ENCODE assay signal across 9 cellular contexts in genomic region chr10:70255329-70256299, GRCh38. TPM values are rescaled to one million over a fixed set of nuclear protein-coding genes. Genes with fewer than 3 reads are reported as not detected.
DNase-seq lines count a peak whose midpoint lies in the region; ATAC-seq and TF ChIP-seq lines count a peak whose summit lies in the region.
"Had no signal": no experiment of that assay in that cellular context is flagged by ENCODE, and none has a peak within 500 bp of the region (broad histone marks: within the 10 kb centered on the region; RNA-seq: fewer than 3 reads in every experiment).

No MANE protein-coding gene starts in this region.

- H3K9ac ChIP-seq in PC-3 (ENCODE audit: low read length) (no peak overlapping the region), mucosa of stomach (ENCODE audit: low read length) (peak overlapping the region; percentile 49)

- intact Hi-C loops in PC-3 (cut with micrococcal nuclease), result no loop called here

- H3K27me3 ChIP-seq in CD4-positive, CD25-positive, alpha-beta regulatory T cell (ENCODE audit: control insufficient read depth, insufficient read depth, low read length), result peaks cover 22% of the 10 kb centered on the region
- H3K27me3 ChIP-seq in PC-3 (ENCODE audit: low read length) (no peaks in the 10 kb centered on the region), mucosa of stomach (ENCODE audit: control insufficient read depth, insufficient read depth, low read length) (peaks cover 28% of the 10 kb centered on the region)

- CTCF ChIA-PET in PC-3 (lab: Charles Lee), result no interaction called here

- H3K27ac ChIP-seq in CD4-positive, CD25-positive, alpha-beta regulatory T cell (ENCODE audit: insufficient read depth, low read length, poor library complexity, severe bottlenecking), result no peak overlapping the region
- H3K27ac ChIP-seq in PC-3 (ENCODE audit: low read length), result no peak overlapping the region

- peak; percentile 46 to 55 for ATAC-seq in CD4-positive, CD25-positive, alpha-beta regulatory T cell (ENCODE audit: low read depth in 2 of 2)
- ATAC-seq in PC-3 (no peak), GM21447 (IDR thresholded peaks at IDR 0.05; ENCODE audit: unreplicated experiment) (no peak)

- peaks cover 9% of the 10 kb centered on the region for H3K4me1 ChIP-seq in CD4-positive, CD25-positive, alpha-beta regulatory T cell (ENCODE audit: control insufficient read depth, insufficient read depth, low read length, poor library complexity, severe bottlenecking)
- H3K4me1 ChIP-seq in PC-3 (ENCODE audit: insufficient read depth, low read length) (no peaks in the 10 kb centered on the region), mucosa of stomach (ENCODE audit: control insufficient read depth, insufficient read depth, low read length) (peaks cover 53% of the 10 kb centered on the region)

- no peaks in the 10 kb centered on the region for H3K36me3 ChIP-seq in CD4-positive, CD25-positive, alpha-beta regulatory T cell (ENCODE audit: control insufficient read depth, insufficient read depth, low read length)
- H3K36me3 ChIP-seq in PC-3 (ENCODE audit: low read depth, low read length), result no peaks in the 10 kb centered on the region
- no peaks in the 10 kb centered on the region for H3K36me3 ChIP-seq in mucosa of stomach (ENCODE audit: control insufficient read depth, insufficient read depth, low read length)

- H3K4me3 Mint-ChIP-seq in CD4-positive, CD25-positive, alpha-beta regulatory T cell, result peak overlapping the region in 2 of 4 donors; percentile 66 to 78

- peaks cover 67% of the 10 kb centered on the region for H3K27me3 Mint-ChIP-seq in CD4-positive, CD25-positive, alpha-beta regulatory T cell

- DNase-seq in CD4-positive, CD25-positive, alpha-beta regulatory T cell, result peak in 1 of 3 donors; percentile 35
- DNase-seq in PC-3 (peak; percentile 65), cardiac fibroblast (ENCODE audit: low read depth in 2 of 2) (peak; percentile 44 to 53), mucosa of gallbladder (ENCODE audit: low spot score) (no peak), NCI-H748 treated with DMSO at 0.1 percent for 48 hours (lab: John Stamatoyannopoulos, UW) (no peak), SKM-1 treated with dmso at 0.1 percent for 144 hours (lab: John Stamatoyannopoulos, UW; ENCODE audit: unreplicated experiment) (no peak)
- DNase-seq: stimulated activated CD4-positive, alpha-beta T cell treated with anti-CD3 and anti-CD28 coated beads, Interleukin-12 subunit alpha, Interleukin-12 subunit beta, amount 100 ng/mL, for 4 hours had no signal

- H4K20me1 ChIP-seq in PC-3 (ENCODE audit: low read length), result no peaks in the 10 kb centered on the region

- no peaks in the 10 kb centered on the region for H3K36me3 Mint-ChIP-seq in CD4-positive, CD25-positive, alpha-beta regulatory T cell

- no peaks in the 10 kb centered on the region for H3K9me2 ChIP-seq in PC-3 (replicated peaks; ENCODE audit: low read length)

- H3F3A ChIP-seq in PC-3 (ENCODE audit: low read length, unreplicated experiment), result no peaks in the 10 kb centered on the region

- POLR2A ChIA-PET in PC-3 (lab: Charles Lee; ENCODE audit: unreplicated experiment), result no interaction called here

- H3K4me2 ChIP-seq in PC-3 (ENCODE audit: low read length), result no peak overlapping the region

- BruUV-seq in PC-3 (replicated peaks; lab: Mats Ljungman, UMichigan), result no TSS peak

- H3K9me3 Mint-ChIP-seq in CD4-positive, CD25-positive, alpha-beta regulatory T cell, result peaks cover 0 to 4% (median 0%) of the 10 kb centered on the region in 7 donors

- no peak overlapping the region for H3K27ac Mint-ChIP-seq in CD4-positive, CD25-positive, alpha-beta regulatory T cell

- H3K9me3 ChIP-seq in CD4-positive, CD25-positive, alpha-beta regulatory T cell (ENCODE audit: control insufficient read depth in 2 of 2, low read length in 2 of 2), result peaks cover under 1 to 1% of the 10 kb centered on the region in 2 experiments
- H3K9me3 ChIP-seq in PC-3 (ENCODE audit: low read length), result 0 out of 2 replicates have a peak, but pooled peaks cover 4% of the 10 kb centered on the region
- H3K9me3 ChIP-seq in mucosa of stomach (ENCODE audit: control insufficient read depth, low read length), result no peaks in the 10 kb centered on the region

- H3K4me3 ChIP-seq in CD4-positive, CD25-positive, alpha-beta regulatory T cell (ENCODE audit: low read depth, low read length), result no peak overlapping the region
- H3K4me3 ChIP-seq in PC-3 (ENCODE audit: low read length) (no peak overlapping the region), cardiac fibroblast (replicated peaks in 1 of 2; ENCODE audit: low read depth in 2 of 2, low read length in 2 of 2) (no peak overlapping the region), mucosa of stomach (ENCODE audit: low read length) (no peak overlapping the region)

- H3K79me2 ChIP-seq in PC-3 (ENCODE audit: low read length), result no peaks in the 10 kb centered on the region

- H2AFZ ChIP-seq in PC-3 (ENCODE audit: low read length), result no peak overlapping the region

- peaks cover 0 to 10% (median 0%) of the 10 kb centered on the region in 4 donors for H3K4me1 Mint-ChIP-seq in CD4-positive, CD25-positive, alpha-beta regulatory T cell

- TF ChIP-seq CTCF in PC-3 (conservative IDR thresholded peaks at IDR 0.05; ENCODE audit: low read depth, low read length) (no peak), cardiac fibroblast (IDR thresholded peaks at IDR 0.05; ENCODE audit: low read depth, low read length) (no peak)

RNA-seq across cellular contexts. Expression of gene PPA1, which starts 22.4 kb away (rescaled TPM):
- 54.3 TPM for total RNA-seq in CD4-positive, CD25-positive, alpha-beta regulatory T cell
- polyA plus RNA-seq in CD4-positive, CD25-positive, alpha-beta regulatory T cell, result 100 to 1,000 TPM; 142 to 232 (median 167) TPM
- total RNA-seq in PC-3 (2014; rRNA removed), result 392 and 440 TPM in 2 replicates
- total RNA-seq in mucosa of gallbladder, result 148 TPM

RNA-seq across cellular contexts. Expression of gene NPFFR1, which starts 28.2 kb away (rescaled TPM):
- total RNA-seq in CD4-positive, CD25-positive, alpha-beta regulatory T cell, result not detected
- not detected for polyA plus RNA-seq in CD4-positive, CD25-positive, alpha-beta regulatory T cell
- total RNA-seq in PC-3 (2014; rRNA removed), result not detected in 2 replicates
- 0.03 TPM for total RNA-seq in mucosa of gallbladder

Comparison
In these comparisons a context has a peak if more than half of its experiments do, and no peak if none do; other contexts are left out.
1. ATAC-seq: peak in CD4-positive, CD25-positive, alpha-beta regulatory T cell (2 of 2); none in PC-3 (single experiment) and GM21447 (single experiment).
2. DNase-seq: peak in PC-3 (single experiment) and cardiac fibroblast (2 of 2); none in mucosa of gallbladder (single experiment), NCI-H748 treated with DMSO at 0.1 percent for 48 hours (single experiment) and SKM-1 treated with dmso at 0.1 percent for 144 hours (single experiment).